ENCODE assay signal across 2 cellular contexts in genomic region chr1:201622824-201623223, GRCh38.
TF ChIP-seq lines count a peak whose summit lies in the region.

No MANE protein-coding gene starts in this region.

TF ChIP-seq in IMR-90, 13 proteins besides CTCF, POLR2A, EP300 and RAD21:
- TF ChIP-seq RCOR1 (IDR thresholded peaks at IDR 0.05; ENCODE audit: insufficient replicate concordance, low read length) (no peak), CHD1 (IDR thresholded peaks at IDR 0.05; ENCODE audit: low read depth, low read length) (no peak), MXI1 (IDR thresholded peaks at IDR 0.05; ENCODE audit: borderline replicate concordance, low read depth, low read length) (no peak), FOS (IDR thresholded peaks at IDR 0.05; ENCODE audit: low read depth, low read length) (no peak)

TF ChIP-seq in H1, 55 proteins besides CTCF, POLR2A, EP300 and RAD21:
- no peak for TF ChIP-seq PHF8 (conservative IDR thresholded peaks at IDR 0.05; ENCODE audit: low read depth, low read length)
- no peak for TF ChIP-seq BCL11A (IDR thresholded peaks at IDR 0.05; ENCODE audit: low read depth in 2 of 2, low read length in 2 of 2)
- no peak for TF ChIP-seq YY1 (IDR thresholded peaks at IDR 0.05; ENCODE audit: low read depth, low read length)
- TF ChIP-seq RXRA (IDR thresholded peaks at IDR 0.05; ENCODE audit: insufficient read depth, low read depth, low read length), result no peak
- no peak for TF ChIP-seq SIRT6 (IDR thresholded peaks at IDR 0.05; ENCODE audit: low read length)
- no peak for TF ChIP-seq CEBPB (IDR thresholded peaks at IDR 0.05; ENCODE audit: low read depth, low read length)
- no peak for TF ChIP-seq ZNF274 (IDR thresholded peaks at IDR 0.05; ENCODE audit: borderline replicate concordance, extremely low read depth, low read length)
- no peak for TF ChIP-seq EZH2 (IDR thresholded peaks at IDR 0.05; ENCODE audit: low read depth, low read length, severe bottlenecking)
- no peak for TF ChIP-seq SP2 (IDR thresholded peaks at IDR 0.05; ENCODE audit: low read length)
- no peak for TF ChIP-seq POU5F1 (IDR thresholded peaks at IDR 0.05; ENCODE audit: low read depth, low read length)
- TF ChIP-seq ATF3 (IDR thresholded peaks at IDR 0.05; ENCODE audit: insufficient read depth, low read depth, low read length), result no peak
